Comparison of ENCODE assay signal across 8 cellular contexts in genomic region chr22:42344391-42344861, GRCh38.
DNase-seq lines count a peak whose midpoint lies in the region; ATAC-seq, FAIRE-seq and TF ChIP-seq lines count a peak whose summit lies in the region.

No MANE protein-coding gene starts in this region.

- no peaks in the 10 kb centered on the region for H3K9me3 Mint-ChIP-seq in activated CD8-positive, alpha-beta memory T cell treated with anti-CD3 and anti-CD28 coated beads, Interleukin-2, amount 10 ng/mL, durations not matched to agents 7 days and 5 days (ENCODE audit: low read depth)

- CTCF ChIA-PET in activated CD8-positive, alpha-beta memory T cell treated with anti-CD3 and anti-CD28 coated beads, Interleukin-2, amount 10 ng/mL, durations not matched to agents 7 days and 5 days (lab: Charles Lee) = no interaction called here

- FAIRE-seq in RCC 7860 (lab: Jason Lieb, UNC) = no peak

- intact Hi-C loops in left cardiac atrium (cut with DNase I) (no loop called here), sciatic nerve (cut with DNase I) (no loop called here)

- no peaks in the 10 kb centered on the region for H3K36me3 Mint-ChIP-seq in activated CD8-positive, alpha-beta memory T cell treated with anti-CD3 and anti-CD28 coated beads, Interleukin-2, amount 10 ng/mL, durations not matched to agents 7 days and 5 days

- no peak for TF ChIP-seq CTCF in WERI-Rb-1 (IDR thresholded peaks at IDR 0.05; ENCODE audit: low read depth, low read length)

- no peak overlapping the region for H3K4me3 Mint-ChIP-seq in activated CD8-positive, alpha-beta memory T cell treated with anti-CD3 and anti-CD28 coated beads, Interleukin-2, amount 10 ng/mL, durations not matched to agents 7 days and 5 days

- no peaks in the 10 kb centered on the region for H3K27me3 ChIP-seq in WERI-Rb-1 (ENCODE audit: insufficient read depth, low read depth, severe bottlenecking)

- H3K9me3 ChIP-seq in ES-I3 (ENCODE audit: control insufficient read depth, insufficient read depth, low read length) (no peaks in the 10 kb centered on the region), WERI-Rb-1 (ENCODE audit: severe bottlenecking) (no peaks in the 10 kb centered on the region)

- DNase-seq in WERI-Rb-1 (no peak), left cardiac atrium (peak; percentile 67), sciatic nerve (ENCODE audit: low spot score) (no peak), RCC 7860 (ENCODE audit: low spot score) (no peak)
- DNase-seq in activated CD8-positive, alpha-beta memory T cell treated with anti-CD3 and anti-CD28 coated beads, Interleukin-2, amount 10 ng/mL, durations not matched to agents 7 days and 5 days = no peak

- H3K27ac Mint-ChIP-seq in activated CD8-positive, alpha-beta memory T cell treated with anti-CD3 and anti-CD28 coated beads, Interleukin-2, amount 10 ng/mL, durations not matched to agents 7 days and 5 days = no peak overlapping the region

- H3K27me3 Mint-ChIP-seq in activated CD8-positive, alpha-beta memory T cell treated with anti-CD3 and anti-CD28 coated beads, Interleukin-2, amount 10 ng/mL, durations not matched to agents 7 days and 5 days = peaks cover 24% of the 10 kb centered on the region

- H3K27ac ChIP-seq in WERI-Rb-1 = peak overlapping the region; percentile 71

- H3K4me3 ChIP-seq in WERI-Rb-1 (ENCODE audit: low read depth, low read length) = no peak overlapping the region

- H3K9ac ChIP-seq in ES-I3 (ENCODE audit: low read depth, low read length) = peak overlapping the region; percentile 28; the same call in 1 of the 2 replicates

- H3K4me1 ChIP-seq in ES-I3 (ENCODE audit: insufficient read depth, low read length) = peaks cover 18% of the 10 kb centered on the region

- H3K36me3 ChIP-seq in ES-I3 (ENCODE audit: insufficient read depth, low read length) = no peaks in the 10 kb centered on the region
- no peaks in the 10 kb centered on the region; the same call in 1 of the 2 replicates for H3K36me3 ChIP-seq in WERI-Rb-1

- H3K4me1 Mint-ChIP-seq in activated CD8-positive, alpha-beta memory T cell treated with anti-CD3 and anti-CD28 coated beads, Interleukin-2, amount 10 ng/mL, durations not matched to agents 7 days and 5 days = no peaks in the 10 kb centered on the region

- ATAC-seq in left cardiac atrium = peak; percentile 74 to 79
- ATAC-seq in sciatic nerve = peak; percentile 68
- ATAC-seq in GM21367 (IDR thresholded peaks at IDR 0.05; ENCODE audit: unreplicated experiment) = no peak
- no peak for ATAC-seq in GM19455 (IDR thresholded peaks at IDR 0.05; ENCODE audit: unreplicated experiment)
- no peak for ATAC-seq in activated CD8-positive, alpha-beta memory T cell treated with anti-CD3 and anti-CD28 coated beads, Interleukin-2, amount 10 ng/mL, durations not matched to agents 7 days and 5 days

Comparison
In these comparisons a context has a peak if more than half of its experiments do, and no peak if none do; other contexts are left out.
1. ATAC-seq: peak in left cardiac atrium (2 of 2) and sciatic nerve (single experiment); none in GM21367 (single experiment), GM19455 (single experiment) and activated CD8-positive, alpha-beta memory T cell treated with anti-CD3 and anti-CD28 coated beads, Interleukin-2, amount 10 ng/mL, durations not matched to agents 7 days and 5 days (single experiment).